ENCODE assay signal across 7 cellular contexts in the genomic region with DNA sequence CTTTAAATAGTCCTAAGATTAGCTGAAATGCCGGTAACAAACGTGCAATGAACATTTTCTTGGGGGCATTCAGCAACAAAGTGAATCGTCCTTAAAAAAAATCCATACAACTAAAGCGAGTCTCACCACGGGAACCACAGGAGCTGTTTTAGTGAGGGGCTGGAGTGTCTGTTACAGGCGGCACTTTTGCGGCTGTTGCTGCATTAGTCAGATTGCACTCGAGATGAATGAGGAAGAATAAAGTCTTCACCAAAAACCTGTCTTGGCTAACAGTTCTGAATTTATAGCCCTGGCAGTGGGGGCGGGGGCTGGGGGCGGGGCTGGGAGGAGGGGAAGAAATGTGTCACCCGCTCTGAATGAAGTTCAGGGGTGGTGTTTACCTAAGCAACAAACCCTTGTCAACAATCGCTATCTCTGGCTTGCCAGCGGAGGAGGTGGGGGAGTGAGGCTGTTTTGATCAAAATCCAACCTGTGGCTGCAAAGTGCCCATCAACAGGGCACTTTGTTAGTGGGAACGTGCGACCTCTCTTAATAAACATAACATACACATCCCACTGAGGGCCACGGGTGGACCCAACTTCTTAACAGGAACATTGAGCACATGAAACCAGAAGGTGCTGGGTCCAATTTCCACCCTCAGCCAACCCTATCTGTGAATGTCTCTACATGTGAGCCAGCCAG. TPM values are rescaled to one million over a fixed set of nuclear protein-coding genes. Genes with fewer than 3 reads are reported as not detected.
DNase-seq lines count a peak whose midpoint lies in the region; ATAC-seq and TF ChIP-seq lines count a peak whose summit lies in the region.

No MANE protein-coding gene starts in this region.

- H3K4me3 ChIP-seq in left lung, result no peak overlapping the region

- no peaks in the 10 kb centered on the region for H3K36me3 ChIP-seq in left lung

- no peak for TF ChIP-seq CTCF in left lung (IDR thresholded peaks at IDR 0.05)

- H3K27me3 ChIP-seq in left lung, result no peaks in the 10 kb centered on the region

- no peaks in the 10 kb centered on the region for H3K9me3 ChIP-seq in left lung

- intact Hi-C loops in left lung (cut with DNase I), result loop anchor here in 1 of 2 donors (5.0 kb wide), 1 partner anchor 41 kb away; no protein-coding TSS in a partner anchor

- peak overlapping the region; percentile 90 to 99 for H3K27ac ChIP-seq in left lung

- peaks cover 50 to 80% of the 10 kb centered on the region in 2 donors for H3K4me1 ChIP-seq in left lung

- DNase-seq in KBM-7 (peak; percentile 88), SKM-1 treated with dmso at 0.1 percent for 144 hours (lab: John Stamatoyannopoulos, UW; ENCODE audit: unreplicated experiment) (peak; percentile 87), amniotic epithelial cell (ENCODE audit: low read depth) (peak; percentile 85), left lung (peak; percentile 49 to 69), NCI-H446 treated with DMSO at 0.1 percent for 48 hours (lab: John Stamatoyannopoulos, UW) (no peak), pons (ENCODE audit: low spot score) (no peak)
- peak; percentile 26 for DNase-seq in stimulated activated CD8-positive, alpha-beta memory T cell treated with anti-CD3 and anti-CD28 coated beads, Interleukin-12 subunit alpha, Interleukin-12 subunit beta, amount 100 ng/mL, for 1 hour (ENCODE audit: low read depth)

- peak; percentile 54 for ATAC-seq in left lung

- in situ Hi-C loops in KBM-7 (cut with MboI; ENCODE audit: low pct_unique_long_range_greater_than_20kb, low sequenced_read_pairs), result no loop called here

RNA-seq across cellular contexts. Expression of gene RFX2, which starts 44.5 kb away (rescaled TPM):
- total RNA-seq in left lung, result 10 to 100 TPM; 17.0 to 18.8 TPM

Comparison
In these comparisons a context has a peak if more than half of its experiments do, and no peak if none do; other contexts are left out.
1. DNase-seq: peak in KBM-7 (single experiment), SKM-1 treated with dmso at 0.1 percent for 144 hours (single experiment), amniotic epithelial cell (single experiment), left lung (2 of 2) and stimulated activated CD8-positive, alpha-beta memory T cell treated with anti-CD3 and anti-CD28 coated beads, Interleukin-12 subunit alpha, Interleukin-12 subunit beta, amount 100 ng/mL, for 1 hour (single experiment); none in NCI-H446 treated with DMSO at 0.1 percent for 48 hours (single experiment) and pons (single experiment).